ENCODE assay signal across 2 cellular contexts in the genomic region with DNA sequence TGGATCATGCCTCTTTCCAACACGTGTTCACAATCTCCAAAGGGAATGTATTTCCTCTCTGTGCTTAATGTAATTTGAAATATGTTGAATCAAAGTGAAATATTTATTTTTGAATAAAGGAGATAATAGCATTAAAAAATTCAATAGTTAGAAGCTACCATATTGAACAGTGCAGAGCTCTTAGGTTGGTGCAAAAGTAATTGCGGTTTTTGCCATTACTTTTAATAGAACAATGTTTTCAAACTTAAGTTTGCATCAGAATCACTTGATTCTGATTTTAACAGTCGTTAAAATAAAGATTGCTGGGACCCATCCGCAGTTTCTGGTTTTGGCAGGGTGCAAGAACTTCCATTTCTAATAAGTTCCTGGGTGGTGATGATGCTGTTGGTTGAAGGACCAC.
A peak's percentile ranks its signal among the peaks of the same experiment; 100 is the strongest.
TF ChIP-seq lines count a peak whose summit lies in the region.

No MANE protein-coding gene starts in this region.

TF ChIP-seq in HEK293T, 16 proteins besides CTCF, POLR2A, EP300 and RAD21:
- TF ChIP-seq CTBP1 (IDR thresholded peaks at IDR 0.05; ENCODE audit: borderline replicate concordance) (no peak), TARDBP (IDR thresholded peaks at IDR 0.05) (no peak), ELF4 (IDR thresholded peaks at IDR 0.05) (0 out of 2 replicates have a peak, but pooled peaks have one; percentile 19), ARNT (IDR thresholded peaks at IDR 0.05) (no peak)

TF ChIP-seq in GM12878, 131 proteins besides CTCF, POLR2A, EP300 and RAD21:
- TF ChIP-seq ZBTB40 (IDR thresholded peaks at IDR 0.05; ENCODE audit: borderline replicate concordance) = 0 out of 2 replicates have a peak, but pooled peaks have one; percentile 17
- TF ChIP-seq CHD1 (IDR thresholded peaks at IDR 0.05; ENCODE audit: low read depth, low read length) = no peak
